Comparison of ENCODE assay signal across 22 cellular contexts in genomic region chr10:71723301-71723700, GRCh38. TPM values are rescaled to one million over a fixed set of nuclear protein-coding genes. Genes with fewer than 3 reads are reported as not detected.
"Had no signal": no experiment of that assay in that cellular context is flagged by ENCODE, and none has a peak within 500 bp of the region (broad histone marks: within the 10 kb centered on the region; RNA-seq: fewer than 3 reads in every experiment).

No MANE protein-coding gene starts in this region.

- H3K27me3 Mint-ChIP-seq: activated B cell treated with CpG ODN at 0.5 μM for 24 hours; naive thymus-derived CD4-positive, alpha-beta T cell had no signal

- H3K27ac Mint-ChIP-seq: activated B cell treated with CpG ODN at 0.5 μM for 24 hours; activated naive CD4-positive, alpha-beta T cell treated with anti-CD3 and anti-CD28 coated beads, Interleukin-2, amount 10 ng/mL, durations not matched to agents 7 days and 5 days; activated T-cell treated with anti-CD3 and anti-CD28 coated beads, Interleukin-2, amount 50 U/mL, for 72 hours had no signal

- H3K36me3 Mint-ChIP-seq: activated naive CD4-positive, alpha-beta T cell treated with anti-CD3 and anti-CD28 coated beads, Interleukin-2, amount 10 ng/mL, durations not matched to agents 7 days and 5 days; naive thymus-derived CD4-positive, alpha-beta T cell had no signal

- ATAC-seq: activated T-cell treated with anti-CD3 and anti-CD28 coated beads, Interleukin-2, amount 50 U/mL, for 72 hours; left lung; mucosa of descending colon; naive thymus-derived CD4-positive, alpha-beta T cell; right cardiac atrium had no signal

- H3K4me3 Mint-ChIP-seq: activated B cell treated with CpG ODN at 0.5 μM for 24 hours; activated naive CD4-positive, alpha-beta T cell treated with anti-CD3 and anti-CD28 coated beads, Interleukin-2, amount 10 ng/mL, durations not matched to agents 7 days and 5 days; T-helper 2 cell treated with Interferon-gamma antibody and Interleukin-4, amounts not matched to agents 5 μg/mL and 100 μg/mL, for 36 hours had no signal

- DNase-seq: activated B cell treated with CpG ODN at 0.5 μM for 24 hours; activated CD4-positive, alpha-beta T cell treated with anti-CD3 and anti-CD28 coated beads, Interleukin-2, amount 50 U/mL, for 48 hours; activated naive CD4-positive, alpha-beta T cell treated with anti-CD3 and anti-CD28 coated beads, Interleukin-2, amount 10 ng/mL, durations not matched to agents 7 days and 5 days; activated T-cell treated with anti-CD3 and anti-CD28 coated beads, Interleukin-2, amount 50 U/mL, for 72 hours; anterior cingulate cortex; brain microvascular endothelial cell; cortex of kidney; effector CD8-positive, alpha-beta T cell; esophagus squamous epithelium; islet precursor cell; left lung; mucosa of descending colon; naive thymus-derived CD4-positive, alpha-beta T cell; stimulated activated CD4-positive, alpha-beta T cell treated with anti-CD3 and anti-CD28 coated beads, Interleukin-4, amount 100 ng/mL, for 24 hours; stimulated activated naive CD4-positive, alpha-beta T cell treated with Interleukin-2 at 50 U/mL for 16 hours; trophoblast cell had no signal

- H3K9me3 Mint-ChIP-seq: activated B cell treated with CpG ODN at 0.5 μM for 24 hours; activated naive CD4-positive, alpha-beta T cell treated with anti-CD3 and anti-CD28 coated beads, Interleukin-2, amount 10 ng/mL, durations not matched to agents 7 days and 5 days; activated T-cell treated with anti-CD3 and anti-CD28 coated beads, Interleukin-2, amount 50 U/mL, for 72 hours; T-helper 2 cell treated with Interferon-gamma antibody and Interleukin-4, amounts not matched to agents 5 μg/mL and 100 μg/mL, for 36 hours had no signal

RNA-seq across cellular contexts. Expression of gene C10orf105, which starts 3.7 kb away (rescaled TPM):
- total RNA-seq: activated B cell treated with CpG ODN at 0.5 μM for 24 hours, endothelial cell of umbilical vein, fibroblast of villous mesenchyme, glomerular endothelial cell, hepatocyte had no signal
